ENCODE assay signal across 1 cellular context in genomic region chr10:69410487-69410886, GRCh38.
A peak's percentile ranks its signal among the peaks of the same experiment; 100 is the strongest.
TF ChIP-seq lines count a peak whose summit lies in the region.

No MANE protein-coding gene starts in this region.

TF ChIP-seq in K562, 482 proteins besides CTCF, POLR2A, EP300 and RAD21 (continues in another document):
- TF ChIP-seq ZNF76 (CRISPR knock-in tag; IDR thresholded peaks at IDR 0.05; ENCODE audit: borderline replicate concordance) (0 out of 2 replicates have a peak, but pooled peaks have one; percentile 55), ZNF3 (CRISPR knock-in tag; IDR thresholded peaks at IDR 0.05) (0 out of 2 replicates have a peak, but pooled peaks have one; percentile 19), NFXL1 (CRISPR knock-in tag; IDR thresholded peaks at IDR 0.05) (peak; percentile 59; the same call in 1 of the 2 replicates), KDM2B (CRISPR knock-in tag; IDR thresholded peaks at IDR 0.05) (peak; percentile 46; the same call in 1 of the 2 replicates), MECOM (CRISPR knock-in tag; IDR thresholded peaks at IDR 0.05) (peak; percentile 88), OTX1 (CRISPR knock-in tag; IDR thresholded peaks at IDR 0.05) (peak; percentile 50; the same call in 1 of the 2 replicates), HINFP (tag; conservative IDR thresholded peaks at IDR 0.05; ENCODE audit: low read depth) (peak; percentile 86), JUND (IDR thresholded peaks at IDR 0.05; ENCODE audit: borderline replicate concordance, low read depth, low read length) (no peak), JUND (tag; IDR thresholded peaks at IDR 0.05; ENCODE audit: borderline replicate concordance, low read depth, low read length) (0 out of 3 replicates have a peak, but pooled peaks have one; percentile 9), ZNF311 (CRISPR knock-in tag; IDR thresholded peaks at IDR 0.05) (peak; percentile 78), ATF4 (CRISPR knock-in tag; IDR thresholded peaks at IDR 0.05) (peak; percentile 80), ZNF134 (CRISPR knock-in tag; conservative IDR thresholded peaks at IDR 0.05) (no peak; the same call in 1 of the 2 replicates), ZNF239 (CRISPR knock-in tag; IDR thresholded peaks at IDR 0.05) (peak; percentile 76), CXXC5 (CRISPR knock-in tag; IDR thresholded peaks at IDR 0.05) (peak; percentile 69), MAZ (CRISPR knock-in tag; conservative IDR thresholded peaks at IDR 0.05 in 1 of 2, IDR thresholded peaks at IDR 0.05 in 1 of 2) (0 out of 4 replicates have a peak, but pooled peaks of 1 of the 2 experiments have one; percentile 49), NR2C1 (IDR thresholded peaks at IDR 0.05) (no peak), NR2C1 (tag; IDR thresholded peaks at IDR 0.05) (peak; percentile 78), U2AF1 (optimal IDR thresholded peaks at IDR 0.05; ENCODE audit: low read depth, low read length) (no peak), ZFP1 (CRISPR knock-in tag; IDR thresholded peaks at IDR 0.05) (0 out of 2 replicates have a peak, but pooled peaks have one; percentile 38), ELF4 (CRISPR knock-in tag; IDR thresholded peaks at IDR 0.05) (0 out of 2 replicates have a peak, but pooled peaks have one; percentile 24), PYGO2 (tag; IDR thresholded peaks at IDR 0.05) (peak; percentile 89), ZNF444 (CRISPR knock-in tag; IDR thresholded peaks at IDR 0.05) (peak; percentile 36; the same call in 1 of the 2 replicates), ZNF175 (CRISPR knock-in tag; IDR thresholded peaks at IDR 0.05; ENCODE audit: low read depth) (0 out of 2 replicates have a peak, but pooled peaks have one; percentile 27), PTRF (tag; IDR thresholded peaks at IDR 0.05) (peak; percentile 93), ZNF57 (CRISPR knock-in tag; IDR thresholded peaks at IDR 0.05) (0 out of 2 replicates have a peak, but pooled peaks have one; percentile 41), DMBX1 (CRISPR knock-in tag; IDR thresholded peaks at IDR 0.05; ENCODE audit: borderline replicate concordance) (peak; percentile 96), ZNF830 (CRISPR knock-in tag; IDR thresholded peaks at IDR 0.05) (0 out of 2 replicates have a peak, but pooled peaks have one; percentile 30), TEAD4 (IDR thresholded peaks at IDR 0.05; ENCODE audit: low read length) (no peak), TEAD4 (CRISPR knock-in tag; IDR thresholded peaks at IDR 0.05; ENCODE audit: borderline replicate concordance) (no peak), HIVEP1 (CRISPR knock-in tag; IDR thresholded peaks at IDR 0.05) (peak; percentile 82), ZNF589 (CRISPR knock-in tag; IDR thresholded peaks at IDR 0.05; ENCODE audit: low read depth) (peak; percentile 67; the same call in 1 of the 2 replicates), TAF7 (tag; IDR thresholded peaks at IDR 0.05) (0 out of 2 replicates have a peak, but pooled peaks have one; percentile 30), CREB3 (tag; conservative IDR thresholded peaks at IDR 0.05; ENCODE audit: low read depth) (peak; percentile 93), TEAD2 (tag; IDR thresholded peaks at IDR 0.05) (peak; percentile 72; the same call in 1 of the 2 replicates), ZNF766 (CRISPR knock-in tag; conservative IDR thresholded peaks at IDR 0.05) (peak; percentile 85; the same call in 1 of the 2 replicates), CBX5 (IDR thresholded peaks at IDR 0.05; ENCODE audit: borderline replicate concordance, low read depth) (no peak), ZNF121 (CRISPR knock-in tag; conservative IDR thresholded peaks at IDR 0.05) (peak; percentile 53), ZNF644 (tag; IDR thresholded peaks at IDR 0.05; ENCODE audit: low read depth) (peak; percentile 93), ZNF707 (CRISPR knock-in tag; conservative IDR thresholded peaks at IDR 0.05) (0 out of 2 replicates have a peak, but pooled peaks have one; percentile 32), HDAC8 (tag; IDR thresholded peaks at IDR 0.05) (peak; percentile 90; the same call in 1 of the 2 replicates), ZNF584 (CRISPR knock-in tag; IDR thresholded peaks at IDR 0.05; ENCODE audit: low read depth) (peak; percentile 71; the same call in 1 of the 2 replicates), ETV1 (tag; conservative IDR thresholded peaks at IDR 0.05; ENCODE audit: low read depth) (0 out of 2 replicates have a peak, but pooled peaks have one; percentile 33), DIDO1 (tag; IDR thresholded peaks at IDR 0.05; ENCODE audit: low read depth) (peak; percentile 66; the same call in 1 of the 2 replicates), BACH1 (tag; IDR thresholded peaks at IDR 0.05) (peak; percentile 78; the same call in 1 of the 2 replicates), RBM25 (IDR thresholded peaks at IDR 0.05; ENCODE audit: low read depth, low read length, severe bottlenecking) (no peak), ZBTB17 (CRISPR knock-in tag; IDR thresholded peaks at IDR 0.05) (peak; percentile 76; the same call in 1 of the 2 replicates), NR4A1 (CRISPR knock-in tag; IDR thresholded peaks at IDR 0.05) (no peak), NR4A1 (tag; IDR thresholded peaks at IDR 0.05) (peak; percentile 96), BRD4 (IDR thresholded peaks at IDR 0.05) (no peak), PTTG1 (tag; IDR thresholded peaks at IDR 0.05; ENCODE audit: low read depth) (peak; percentile 93), ZNF41 (CRISPR knock-in tag; conservative IDR thresholded peaks at IDR 0.05) (peak; percentile 85), ZNF785 (CRISPR knock-in tag; IDR thresholded peaks at IDR 0.05) (no peak), SMAD3 (CRISPR knock-in tag; conservative IDR thresholded peaks at IDR 0.05) (peak; percentile 88; the same call in 1 of the 2 replicates), GTF2A2 (tag; IDR thresholded peaks at IDR 0.05) (peak; percentile 62; the same call in 1 of the 2 replicates)
- TF ChIP-seq, protein P1, sequence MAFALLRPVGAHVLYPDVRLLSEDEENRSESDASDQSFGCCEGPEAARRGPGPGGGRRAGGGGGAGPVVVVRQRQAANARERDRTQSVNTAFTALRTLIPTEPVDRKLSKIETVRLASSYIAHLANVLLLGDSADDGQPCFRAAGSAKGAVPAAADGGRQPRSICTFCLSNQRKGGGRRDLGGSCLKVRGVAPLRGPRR (CRISPR knock-in tag; IDR thresholded peaks at IDR 0.05), result peak; percentile 68; the same call in 1 of the 2 replicates
- TF ChIP-seq, protein P2, sequence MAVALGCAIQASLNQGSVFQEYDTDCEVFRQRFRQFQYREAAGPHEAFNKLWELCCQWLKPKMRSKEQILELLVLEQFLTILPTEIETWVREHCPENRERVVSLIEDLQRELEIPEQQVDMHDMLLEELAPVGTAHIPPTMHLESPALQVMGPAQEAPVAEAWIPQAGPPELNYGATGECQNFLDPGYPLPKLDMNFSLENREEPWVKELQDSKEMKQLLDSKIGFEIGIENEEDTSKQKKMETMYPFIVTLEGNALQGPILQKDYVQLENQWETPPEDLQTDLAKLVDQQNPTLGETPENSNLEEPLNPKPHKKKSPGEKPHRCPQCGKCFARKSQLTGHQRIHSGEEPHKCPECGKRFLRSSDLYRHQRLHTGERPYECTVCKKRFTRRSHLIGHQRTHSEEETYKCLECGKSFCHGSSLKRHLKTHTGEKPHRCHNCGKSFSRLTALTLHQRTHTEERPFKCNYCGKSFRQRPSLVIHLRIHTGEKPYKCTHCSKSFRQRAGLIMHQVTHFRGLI (CRISPR knock-in tag; IDR thresholded peaks at IDR 0.05), result peak; percentile 89
- TF ChIP-seq, protein P3, sequence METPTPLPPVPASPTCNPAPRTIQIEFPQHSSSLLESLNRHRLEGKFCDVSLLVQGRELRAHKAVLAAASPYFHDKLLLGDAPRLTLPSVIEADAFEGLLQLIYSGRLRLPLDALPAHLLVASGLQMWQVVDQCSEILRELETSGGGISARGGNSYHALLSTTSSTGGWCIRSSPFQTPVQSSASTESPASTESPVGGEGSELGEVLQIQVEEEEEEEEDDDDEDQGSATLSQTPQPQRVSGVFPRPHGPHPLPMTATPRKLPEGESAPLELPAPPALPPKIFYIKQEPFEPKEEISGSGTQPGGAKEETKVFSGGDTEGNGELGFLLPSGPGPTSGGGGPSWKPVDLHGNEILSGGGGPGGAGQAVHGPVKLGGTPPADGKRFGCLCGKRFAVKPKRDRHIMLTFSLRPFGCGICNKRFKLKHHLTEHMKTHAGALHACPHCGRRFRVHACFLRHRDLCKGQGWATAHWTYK (CRISPR knock-in tag; IDR thresholded peaks at IDR 0.05), result peak; percentile 71; the same call in 1 of the 2 replicates
- TF ChIP-seq, protein P4, sequence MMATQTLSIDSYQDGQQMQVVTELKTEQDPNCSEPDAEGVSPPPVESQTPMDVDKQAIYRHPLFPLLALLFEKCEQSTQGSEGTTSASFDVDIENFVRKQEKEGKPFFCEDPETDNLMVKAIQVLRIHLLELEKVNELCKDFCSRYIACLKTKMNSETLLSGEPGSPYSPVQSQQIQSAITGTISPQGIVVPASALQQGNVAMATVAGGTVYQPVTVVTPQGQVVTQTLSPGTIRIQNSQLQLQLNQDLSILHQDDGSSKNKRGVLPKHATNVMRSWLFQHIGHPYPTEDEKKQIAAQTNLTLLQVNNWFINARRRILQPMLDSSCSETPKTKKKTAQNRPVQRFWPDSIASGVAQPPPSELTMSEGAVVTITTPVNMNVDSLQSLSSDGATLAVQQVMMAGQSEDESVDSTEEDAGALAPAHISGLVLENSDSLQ (IDR thresholded peaks at IDR 0.05), result no peak
- TF ChIP-seq, protein P5, sequence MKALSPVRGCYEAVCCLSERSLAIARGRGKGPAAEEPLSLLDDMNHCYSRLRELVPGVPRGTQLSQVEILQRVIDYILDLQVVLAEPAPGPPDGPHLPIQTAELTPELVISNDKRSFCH (CRISPR knock-in tag; IDR thresholded peaks at IDR 0.05), result no peak
- TF ChIP-seq, protein P5 (tag; IDR thresholded peaks at IDR 0.05), result peak; percentile 78
- TF ChIP-seq, protein P6, sequence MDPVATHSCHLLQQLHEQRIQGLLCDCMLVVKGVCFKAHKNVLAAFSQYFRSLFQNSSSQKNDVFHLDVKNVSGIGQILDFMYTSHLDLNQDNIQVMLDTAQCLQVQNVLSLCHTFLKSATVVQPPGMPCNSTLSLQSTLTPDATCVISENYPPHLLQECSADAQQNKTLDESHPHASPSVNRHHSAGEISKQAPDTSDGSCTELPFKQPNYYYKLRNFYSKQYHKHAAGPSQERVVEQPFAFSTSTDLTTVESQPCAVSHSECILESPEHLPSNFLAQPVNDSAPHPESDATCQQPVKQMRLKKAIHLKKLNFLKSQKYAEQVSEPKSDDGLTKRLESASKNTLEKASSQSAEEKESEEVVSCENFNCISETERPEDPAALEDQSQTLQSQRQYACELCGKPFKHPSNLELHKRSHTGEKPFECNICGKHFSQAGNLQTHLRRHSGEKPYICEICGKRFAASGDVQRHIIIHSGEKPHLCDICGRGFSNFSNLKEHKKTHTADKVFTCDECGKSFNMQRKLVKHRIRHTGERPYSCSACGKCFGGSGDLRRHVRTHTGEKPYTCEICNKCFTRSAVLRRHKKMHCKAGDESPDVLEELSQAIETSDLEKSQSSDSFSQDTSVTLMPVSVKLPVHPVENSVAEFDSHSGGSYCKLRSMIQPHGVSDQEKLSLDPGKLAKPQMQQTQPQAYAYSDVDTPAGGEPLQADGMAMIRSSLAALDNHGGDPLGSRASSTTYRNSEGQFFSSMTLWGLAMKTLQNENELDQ (CRISPR knock-in tag; IDR thresholded peaks at IDR 0.05; ENCODE audit: borderline replicate concordance), result no peak
- TF ChIP-seq, protein P7, sequence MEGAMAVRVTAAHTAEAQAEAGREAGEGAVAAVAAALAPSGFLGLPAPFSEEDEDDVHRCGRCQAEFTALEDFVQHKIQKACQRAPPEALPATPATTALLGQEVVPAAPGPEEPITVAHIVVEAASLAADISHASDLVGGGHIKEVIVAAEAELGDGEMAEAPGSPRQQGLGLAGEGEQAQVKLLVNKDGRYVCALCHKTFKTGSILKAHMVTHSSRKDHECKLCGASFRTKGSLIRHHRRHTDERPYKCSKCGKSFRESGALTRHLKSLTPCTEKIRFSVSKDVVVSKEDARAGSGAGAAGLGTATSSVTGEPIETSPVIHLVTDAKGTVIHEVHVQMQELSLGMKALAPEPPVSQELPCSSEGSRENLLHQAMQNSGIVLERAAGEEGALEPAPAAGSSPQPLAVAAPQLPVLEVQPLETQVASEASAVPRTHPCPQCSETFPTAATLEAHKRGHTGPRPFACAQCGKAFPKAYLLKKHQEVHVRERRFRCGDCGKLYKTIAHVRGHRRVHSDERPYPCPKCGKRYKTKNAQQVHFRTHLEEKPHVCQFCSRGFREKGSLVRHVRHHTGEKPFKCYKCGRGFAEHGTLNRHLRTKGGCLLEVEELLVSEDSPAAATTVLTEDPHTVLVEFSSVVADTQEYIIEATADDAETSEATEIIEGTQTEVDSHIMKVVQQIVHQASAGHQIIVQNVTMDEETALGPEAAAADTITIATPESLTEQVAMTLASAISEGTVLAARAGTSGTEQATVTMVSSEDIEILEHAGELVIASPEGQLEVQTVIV (CRISPR knock-in tag; IDR thresholded peaks at IDR 0.05; ENCODE audit: borderline replicate concordance), result peak; percentile 55; the same call in 1 of the 2 replicates
